1 cellular context compared by ENCODE assay signal in genomic region chr10:4819707-4820106, GRCh38.
A peak's percentile ranks its signal among the peaks of the same experiment; 100 is the strongest.
TF ChIP-seq lines count a peak whose summit lies in the region.

No MANE protein-coding gene starts in this region.

TF ChIP-seq in K562, 482 proteins besides CTCF, POLR2A, EP300 and RAD21 (continued from another document and continues in another):
- no peak for TF ChIP-seq MITF (IDR thresholded peaks at IDR 0.05)
- no peak for TF ChIP-seq BCLAF1 (IDR thresholded peaks at IDR 0.05; ENCODE audit: borderline replicate concordance in 1 of 2, control insufficient read depth in 1 of 2, low read depth in 2 of 2, low read length in 1 of 2)
- TF ChIP-seq HNRNPK (IDR thresholded peaks at IDR 0.05; ENCODE audit: low read depth, low read length, poor library complexity, severe bottlenecking), result no peak
- TF ChIP-seq PURB (CRISPR knock-in tag; IDR thresholded peaks at IDR 0.05; ENCODE audit: low read depth), result no peak
- no peak for TF ChIP-seq RBM34 (IDR thresholded peaks at IDR 0.05; ENCODE audit: borderline replicate concordance, insufficient read depth, low read length)
- TF ChIP-seq MBD1 (CRISPR knock-in tag; IDR thresholded peaks at IDR 0.05), result no peak
- no peak for TF ChIP-seq SIRT6 (IDR thresholded peaks at IDR 0.05; ENCODE audit: low read depth, low read length)
- no peak for TF ChIP-seq ZBTB40 (IDR thresholded peaks at IDR 0.05)
- no peak for TF ChIP-seq ZBTB40 (CRISPR knock-in tag; IDR thresholded peaks at IDR 0.05)
- TF ChIP-seq FIP1L1 (IDR thresholded peaks at IDR 0.05; ENCODE audit: low read depth, low read length, poor library complexity, severe bottlenecking), result no peak
- TF ChIP-seq GTF3C2 (IDR thresholded peaks at IDR 0.05; ENCODE audit: borderline replicate concordance, extremely low read depth, insufficient read length), result no peak
- TF ChIP-seq HLTF (IDR thresholded peaks at IDR 0.05), result no peak
- no peak for TF ChIP-seq MYC (IDR thresholded peaks at IDR 0.05; ENCODE audit: low read depth, low read length)
- TF ChIP-seq MYC (CRISPR knock-in tag; IDR thresholded peaks at IDR 0.05; ENCODE audit: borderline replicate concordance, low read depth), result no peak
- peak; percentile 22; the same call in 1 of the 2 replicates for TF ChIP-seq JUND (IDR thresholded peaks at IDR 0.05; ENCODE audit: borderline replicate concordance, low read depth, low read length)
- TF ChIP-seq JUND (tag; IDR thresholded peaks at IDR 0.05; ENCODE audit: borderline replicate concordance, low read depth, low read length), result peak; percentile 14; the same call in 1 of the 3 replicates
- TF ChIP-seq MXI1 (IDR thresholded peaks at IDR 0.05; ENCODE audit: low read depth, low read length), result no peak
- TF ChIP-seq ZNF197 (CRISPR knock-in tag; IDR thresholded peaks at IDR 0.05; ENCODE audit: low read depth), result 0 out of 2 replicates have a peak, but pooled peaks have one; percentile 29
- TF ChIP-seq ELF1 (tag; IDR thresholded peaks at IDR 0.05), result no peak
- TF ChIP-seq KLF10 (CRISPR knock-in tag; IDR thresholded peaks at IDR 0.05), result no peak
- peak; percentile 53 for TF ChIP-seq CBFA2T2 (conservative IDR thresholded peaks at IDR 0.05)
- peak; percentile 34; the same call in 1 of the 2 replicates for TF ChIP-seq RNF2 (IDR thresholded peaks at IDR 0.05)
- no peak for TF ChIP-seq HNRNPL (IDR thresholded peaks at IDR 0.05; ENCODE audit: low read depth, low read length)
- no peak for TF ChIP-seq ZNF41 (CRISPR knock-in tag; conservative IDR thresholded peaks at IDR 0.05)
- TF ChIP-seq PRDM10 (IDR thresholded peaks at IDR 0.05; ENCODE audit: partially characterized antibody), result no peak
- TF ChIP-seq MLX (CRISPR knock-in tag; conservative IDR thresholded peaks at IDR 0.05), result no peak
- TF ChIP-seq NCOA1 (IDR thresholded peaks at IDR 0.05; ENCODE audit: low read depth), result no peak
- no peak for TF ChIP-seq ZNF398 (CRISPR knock-in tag; IDR thresholded peaks at IDR 0.05)
- no peak for TF ChIP-seq TGIF2 (CRISPR knock-in tag; IDR thresholded peaks at IDR 0.05)
- no peak for TF ChIP-seq RHOXF2B (CRISPR knock-in tag; conservative IDR thresholded peaks at IDR 0.05)
- TF ChIP-seq PTTG1 (tag; IDR thresholded peaks at IDR 0.05; ENCODE audit: low read depth), result no peak
